Comparison of ENCODE assay signal across 8 cellular contexts in genomic region chr20:41135187-41135887, GRCh38. TPM values are rescaled to one million over a fixed set of nuclear protein-coding genes. Genes with fewer than 3 reads are reported as not detected.
DNase-seq lines count a peak whose midpoint lies in the region; ATAC-seq and TF ChIP-seq lines count a peak whose summit lies in the region.

No MANE protein-coding gene starts in this region.

- H3K9me2 ChIP-seq in Karpas-422 (replicated peaks; ENCODE audit: insufficient read depth, low read length): no peaks in the 10 kb centered on the region

- peaks cover 30% of the 10 kb centered on the region for H3K79me2 ChIP-seq in Karpas-422 (ENCODE audit: low read length)

- 45 to 58% methylated on average over 11 to 13 of the region's 13 CpGs for WGBS in body of pancreas, 2 donors

- intact Hi-C loops in body of pancreas (cut with DNase I): no loop called here

- ATAC-seq in body of pancreas (no peak), GM19351 (IDR thresholded peaks at IDR 0.05; ENCODE audit: unreplicated experiment) (no peak)
- ATAC-seq in stimulated activated memory B cell treated with anti-CD40 and anti-IgM and Interleukin-4, amounts not matched to agents 10 μg/mL and 1 μg/mL and 100 μg/mL, for 72 hours: no peak

- H4K20me1 ChIP-seq in Karpas-422 (ENCODE audit: insufficient read depth, low read depth, low read length): peaks cover 4% of the 10 kb centered on the region; the same call in 1 of the 2 replicates

- H3K27ac ChIP-seq in Karpas-422 (ENCODE audit: low read length): 0 out of 2 replicates have a peak overlapping the region, but pooled peaks have one; percentile 65
- H3K27ac ChIP-seq in body of pancreas: no peak overlapping the region

- H2AFZ ChIP-seq in Karpas-422 (ENCODE audit: low read length): no peak overlapping the region

- H3K9ac ChIP-seq in Karpas-422 (ENCODE audit: low read length): no peak overlapping the region

- peaks cover 73% of the 10 kb centered on the region for H3K4me1 Mint-ChIP-seq in stimulated activated memory B cell treated with anti-CD40 and anti-IgM and Interleukin-4, amounts not matched to agents 10 μg/mL and 1 μg/mL and 100 μg/mL, for 72 hours

- no peaks in the 10 kb centered on the region for H3K36me3 Mint-ChIP-seq in stimulated activated memory B cell treated with anti-CD40 and anti-IgM and Interleukin-4, amounts not matched to agents 10 μg/mL and 1 μg/mL and 100 μg/mL, for 72 hours

- peak overlapping the region; percentile 75 for H3K27ac Mint-ChIP-seq in stimulated activated memory B cell treated with anti-CD40 and anti-IgM and Interleukin-4, amounts not matched to agents 10 μg/mL and 1 μg/mL and 100 μg/mL, for 72 hours

- H3K9me3 Mint-ChIP-seq in stimulated activated memory B cell treated with anti-CD40 and anti-IgM and Interleukin-4, amounts not matched to agents 10 μg/mL and 1 μg/mL and 100 μg/mL, for 72 hours: no peaks in the 10 kb centered on the region

- peak; percentile 58 to 79 (median 71) for TF ChIP-seq CTCF in body of pancreas (IDR thresholded peaks at IDR 0.05)

- TF ChIP-seq POLR2A in body of pancreas (IDR thresholded peaks at IDR 0.05): no peak

- H3K36me3 ChIP-seq in Karpas-422 (ENCODE audit: insufficient read depth, low read length) (peaks cover 3% of the 10 kb centered on the region; the same call in 1 of the 2 replicates), body of pancreas (replicated peaks in 1 of 2; ENCODE audit: insufficient read depth in 1 of 2, low read depth in 2 of 2) (no peaks in the 10 kb centered on the region)

- DNase-seq in EL (peak; percentile 37), Karpas-422 (peak; percentile 89), T-helper 9 cell (peak; percentile 55), body of pancreas (peak; percentile 52 to 66 (median 58)), left kidney (ENCODE audit: low read depth, low spot score) (peak; percentile 71), ureter (ENCODE audit: low spot score) (no peak)

- H3K4me1 ChIP-seq in Karpas-422 (ENCODE audit: low read length) (peaks cover 66% of the 10 kb centered on the region), body of pancreas (peaks cover 25% of the 10 kb centered on the region)

- H3K4me3 ChIP-seq in Karpas-422 (ENCODE audit: low read length) (no peak overlapping the region), body of pancreas (no peak overlapping the region)

- peak overlapping the region; percentile 74 for H3K4me2 ChIP-seq in Karpas-422 (ENCODE audit: low read depth, low read length, poor library complexity, severe bottlenecking)

- H3K27me3 ChIP-seq in Karpas-422 (ENCODE audit: low read length): no peaks in the 10 kb centered on the region
- no peaks in the 10 kb centered on the region for H3K27me3 ChIP-seq in body of pancreas

- no peaks in the 10 kb centered on the region for H3K9me3 ChIP-seq in Karpas-422 (ENCODE audit: low read length)
- no peaks in the 10 kb centered on the region for H3K9me3 ChIP-seq in body of pancreas

- no peaks in the 10 kb centered on the region for H3K27me3 Mint-ChIP-seq in stimulated activated memory B cell treated with anti-CD40 and anti-IgM and Interleukin-4, amounts not matched to agents 10 μg/mL and 1 μg/mL and 100 μg/mL, for 72 hours

- peak overlapping the region; percentile 79 for H3K4me3 Mint-ChIP-seq in stimulated activated memory B cell treated with anti-CD40 and anti-IgM and Interleukin-4, amounts not matched to agents 10 μg/mL and 1 μg/mL and 100 μg/mL, for 72 hours

RNA-seq across cellular contexts. Expression of gene PLCG1, which starts 2.0 kb away (rescaled TPM):
- 48.6 and 69.0 TPM in 2 replicates for total RNA-seq in Karpas-422 (2014; rRNA removed; shearing (Covaris generic); ENCODE audit: low replicate concordance)
- total RNA-seq in body of pancreas (10 to 100 TPM; 40.0 to 87.7 TPM), ureter (96.3 TPM)
